ENCODE assay signal across 15 cellular contexts in the genomic region with DNA sequence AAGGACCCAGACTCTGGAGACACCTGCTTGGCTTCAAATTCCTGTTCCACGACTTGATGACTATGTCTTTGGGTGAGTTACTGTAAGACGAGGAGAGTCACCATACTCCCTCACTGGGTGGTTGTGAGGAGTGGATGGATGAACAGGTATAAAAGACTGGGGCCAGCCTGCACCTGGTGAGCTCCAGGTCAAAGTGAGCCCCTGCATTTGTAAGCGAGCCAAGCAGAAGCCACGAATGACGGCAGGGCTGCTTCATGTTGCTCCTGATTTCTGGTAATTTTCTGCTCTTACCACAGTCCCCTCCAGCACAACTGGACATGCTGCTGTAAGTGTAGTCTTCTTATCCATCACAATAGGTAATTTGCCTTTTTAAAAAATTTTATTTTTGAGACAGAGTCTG.
DNase-seq lines count a peak whose midpoint lies in the region; ATAC-seq and TF ChIP-seq lines count a peak whose summit lies in the region.
"Had no signal": no experiment of that assay in that cellular context is flagged by ENCODE, and none has a peak within 500 bp of the region (broad histone marks: within the 10 kb centered on the region; RNA-seq: fewer than 3 reads in every experiment).

No MANE protein-coding gene starts in this region.

- TF ChIP-seq CTCF in activated B cell treated with CpG ODN at 0.5 μM for 24 hours (IDR thresholded peaks at IDR 0.05): no peak
- no peak for TF ChIP-seq CTCF in suprapubic skin (IDR thresholded peaks at IDR 0.05)

- CTCF ChIA-PET in CD8-positive, alpha-beta memory T cell (lab: Charles Lee): no interaction called here
- CTCF ChIA-PET in activated B cell treated with CpG ODN at 0.5 μM for 24 hours (lab: Charles Lee): no interaction called here

- no peak for ATAC-seq in activated B cell treated with CpG ODN at 0.5 μM for 24 hours (ENCODE audit: low read depth)
- ATAC-seq: CD8-positive, alpha-beta T cell had no signal

- no peak for TF ChIP-seq EP300 in suprapubic skin (IDR thresholded peaks at IDR 0.05)

- H3K36me3 Mint-ChIP-seq in CD8-positive, alpha-beta memory T cell: peaks cover under 1 to 4% (median 2%) of the 10 kb centered on the region in 3 donors
- H3K36me3 Mint-ChIP-seq in activated B cell treated with CpG ODN at 0.5 μM for 24 hours (ENCODE audit: low read depth): peaks cover 3% of the 10 kb centered on the region

- POLR2A ChIA-PET in CD8-positive, alpha-beta memory T cell (lab: Charles Lee): no interaction called here
- POLR2A ChIA-PET in activated B cell treated with CpG ODN at 0.5 μM for 24 hours (lab: Charles Lee): interaction anchor here (1.4 to 1.7 kb wide), 2 partner anchors 18 to 24 kb away, joined by 3 to 5 read pairs; no protein-coding TSS in a partner anchor

- H3K27me3 ChIP-seq in CD8-positive, alpha-beta memory T cell (ENCODE audit: insufficient read depth, low read length, poor library complexity, severe bottlenecking): no peaks in the 10 kb centered on the region
- H3K27me3 ChIP-seq in suprapubic skin: no peaks in the 10 kb centered on the region
- H3K27me3 ChIP-seq: SJSA1 had no signal

- H3K36me3 ChIP-seq in CD8-positive, alpha-beta memory T cell (ENCODE audit: insufficient read depth, low read length): no peaks in the 10 kb centered on the region
- no peaks in the 10 kb centered on the region for H3K36me3 ChIP-seq in suprapubic skin

- TF ChIP-seq POLR2A in suprapubic skin (IDR thresholded peaks at IDR 0.05): no peak

- intact Hi-C loops in activated B cell treated with CpG ODN at 0.5 μM for 24 hours (cut with micrococcal nuclease): loop anchor here (5.0 kb wide), 2 partner anchors 92 to 132 kb away; partner anchors contain the start of gene ST3GAL5

- no peaks in the 10 kb centered on the region for H3K9me3 ChIP-seq in CD8-positive, alpha-beta memory T cell (ENCODE audit: low read length)
- peaks cover 7% of the 10 kb centered on the region for H3K9me3 ChIP-seq in suprapubic skin
- H3K9me3 ChIP-seq: SJSA1 had no signal

- peaks cover 16% of the 10 kb centered on the region for H3K4me1 ChIP-seq in CD8-positive, alpha-beta memory T cell (ENCODE audit: insufficient read depth, low read length)
- peaks cover 5% of the 10 kb centered on the region for H3K4me1 ChIP-seq in suprapubic skin

- H3K4me1 Mint-ChIP-seq in CD8-positive, alpha-beta memory T cell: peaks cover 11 to 18% (median 12%) of the 10 kb centered on the region in 3 donors
- H3K4me1 Mint-ChIP-seq in activated B cell treated with CpG ODN at 0.5 μM for 24 hours: peaks cover 64% of the 10 kb centered on the region

- WGBS in suprapubic skin: 91% methylated on average over 5 of the region's 5 CpGs

- H3K4me3 ChIP-seq in CD8-positive, alpha-beta memory T cell (ENCODE audit: low read length): no peak overlapping the region
- no peak overlapping the region for H3K4me3 ChIP-seq in suprapubic skin
- H3K4me3 ChIP-seq: SJSA1 had no signal

- H3K27ac Mint-ChIP-seq in CD8-positive, alpha-beta memory T cell: peak overlapping the region in 7 of 8 donors; percentile 7 to 94 (median 68)
- H3K27ac Mint-ChIP-seq in activated B cell treated with CpG ODN at 0.5 μM for 24 hours: peak overlapping the region; percentile 85
- H3K27ac Mint-ChIP-seq: CD8-positive, alpha-beta T cell had no signal

- DNase-seq in CD8-positive, alpha-beta memory T cell: peak in 1 of 5 donors; percentile 17
- DNase-seq in activated B cell treated with CpG ODN at 0.5 μM for 24 hours (no peak), islet precursor cell (peak; percentile 49), suprapubic skin (ENCODE audit: low spot score in 2 of 2) (peak; percentile 32 to 44), NCI-H1048 (lab: John Stamatoyannopoulos, UW) (no peak), DMS53 (lab: John Stamatoyannopoulos, UW) (no peak)
- DNase-seq in stimulated activated CD4-positive, alpha-beta T cell treated with anti-CD3 and anti-CD28 coated beads, Interleukin-15, amount 100 ng/mL, for 24 hours: no peak
- DNase-seq: CD8-positive, alpha-beta T cell; DMS79 treated with DMSO at 0.1 percent for 48 hours; HCEC 1CT; IMR-90; NCI-H1417; NCI-H187 treated with DMSO at 0.1 percent for 48 hours; NCI-H526 treated with DMSO at 0.1 percent for 48 hours had no signal

- H3K27me3 Mint-ChIP-seq in CD8-positive, alpha-beta memory T cell: peaks cover 0 to 2% of the 10 kb centered on the region in 2 donors
- no peaks in the 10 kb centered on the region for H3K27me3 Mint-ChIP-seq in activated B cell treated with CpG ODN at 0.5 μM for 24 hours

- H3K9me3 Mint-ChIP-seq in CD8-positive, alpha-beta memory T cell: peaks cover 0 to 1% (median 0%) of the 10 kb centered on the region in 5 donors
- H3K9me3 Mint-ChIP-seq in activated B cell treated with CpG ODN at 0.5 μM for 24 hours: peaks cover 6% of the 10 kb centered on the region

- no peak overlapping the region for H3K27ac ChIP-seq in CD8-positive, alpha-beta memory T cell (ENCODE audit: low read depth, low read length)
- no peak overlapping the region for H3K27ac ChIP-seq in suprapubic skin
- H3K27ac ChIP-seq: SJSA1 had no signal

- no peak overlapping the region for H3K4me3 Mint-ChIP-seq in CD8-positive, alpha-beta memory T cell
- H3K4me3 Mint-ChIP-seq in activated B cell treated with CpG ODN at 0.5 μM for 24 hours: no peak overlapping the region
- H3K4me3 Mint-ChIP-seq: CD8-positive, alpha-beta T cell had no signal

Comparison
In these comparisons a context has a peak if more than half of its experiments do, and no peak if none do; other contexts are left out.
1. DNase-seq: peak in islet precursor cell (single experiment) and suprapubic skin (2 of 2); none in activated B cell treated with CpG ODN at 0.5 μM for 24 hours (single experiment), NCI-H1048 (single experiment), DMS53 (single experiment) and stimulated activated CD4-positive, alpha-beta T cell treated with anti-CD3 and anti-CD28 coated beads, Interleukin-15, amount 100 ng/mL, for 24 hours (single experiment).